10 cellular contexts compared by ENCODE assay signal in the genomic region with DNA sequence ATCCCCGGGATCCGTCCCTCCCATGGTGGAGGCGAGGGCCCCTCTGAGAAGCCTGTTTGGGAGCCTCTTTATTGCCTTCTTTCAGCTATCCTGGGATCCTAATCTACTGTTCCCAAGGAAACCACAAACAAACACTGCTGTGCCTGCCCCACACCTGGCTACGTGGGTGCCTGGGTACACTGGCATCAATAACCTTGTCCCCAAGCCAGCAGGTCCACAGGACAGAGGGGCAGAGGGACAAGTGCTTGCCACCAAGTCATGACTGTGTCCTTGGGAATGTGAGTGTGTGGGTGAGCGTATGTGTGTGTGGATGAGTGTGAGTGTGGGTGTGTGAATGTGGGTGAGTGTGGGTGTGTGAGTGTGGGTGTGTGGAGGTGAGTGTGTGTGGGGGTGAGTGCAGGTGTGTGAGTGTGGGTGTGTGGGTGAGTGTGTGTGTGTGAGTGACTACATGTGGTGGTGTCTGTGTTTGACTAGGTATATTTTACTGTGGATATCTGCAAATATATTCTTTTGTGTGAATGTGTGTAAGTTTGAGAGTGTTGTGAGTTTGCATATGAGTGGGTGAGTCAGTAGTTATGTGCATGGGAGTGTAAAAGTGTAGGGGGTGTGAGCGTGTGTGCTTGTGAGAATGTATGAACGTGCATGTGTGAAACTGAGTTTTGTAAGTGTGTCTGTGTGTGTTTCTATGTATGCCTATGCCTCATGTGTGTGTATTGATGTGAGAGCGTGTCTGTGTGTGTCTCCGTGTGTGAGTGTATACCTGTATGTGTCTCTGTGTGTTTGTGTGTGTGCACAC.
DNase-seq lines count a peak whose midpoint lies in the region; ATAC-seq, FAIRE-seq and TF ChIP-seq lines count a peak whose summit lies in the region.
"Had no signal": no experiment of that assay in that cellular context is flagged by ENCODE, and none has a peak within 500 bp of the region (broad histone marks: within the 10 kb centered on the region; RNA-seq: fewer than 3 reads in every experiment).

No MANE protein-coding gene starts in this region.

- no peak overlapping the region for H3K4me3 ChIP-seq in bronchial epithelial cell (ENCODE audit: low read depth, low read length)
- H3K4me3 ChIP-seq in upper lobe of right lung: no peak overlapping the region

- no peaks in the 10 kb centered on the region for H3K9me3 ChIP-seq in upper lobe of right lung

- peak; percentile 98 for FAIRE-seq in bronchial epithelial cell (lab: Jason Lieb, UNC)

- peak overlapping the region; percentile 30 for H3K27ac ChIP-seq in upper lobe of right lung

- H3K4me1 ChIP-seq in upper lobe of right lung: peaks cover 41% of the 10 kb centered on the region

- peak; percentile 59 for DNase-seq in NCI-H748 (lab: John Stamatoyannopoulos, UW; ENCODE audit: unreplicated experiment)
- no peak for DNase-seq in NCI-H748 treated with DMSO at 0.1 percent for 48 hours (lab: John Stamatoyannopoulos, UW)
- DNase-seq in bronchial epithelial cell (ENCODE audit: low read depth): no peak
- DNase-seq in mucosa of gallbladder (ENCODE audit: low spot score): peak; percentile 56
- DNase-seq in upper lobe of right lung: no peak
- DNase-seq in SKM-1 (lab: John Stamatoyannopoulos, UW; ENCODE audit: unreplicated experiment): no peak
- DNase-seq: endodermal cell, OCI-M1 had no signal

- intact Hi-C loops in upper lobe of right lung (cut with DNase I): no loop called here

- H3K27me3 ChIP-seq in bronchial epithelial cell (ENCODE audit: control insufficient read depth, insufficient read depth, low read length) (no peaks in the 10 kb centered on the region), upper lobe of right lung (no peaks in the 10 kb centered on the region)

- TF ChIP-seq CTCF in bronchial epithelial cell (IDR thresholded peaks at IDR 0.05; ENCODE audit: insufficient read depth, low read length, severe bottlenecking): no peak
- TF ChIP-seq CTCF in upper lobe of right lung (IDR thresholded peaks at IDR 0.05): no peak

- H3K36me3 ChIP-seq in bronchial epithelial cell (ENCODE audit: control insufficient read depth, insufficient read depth, low read length) (no peaks in the 10 kb centered on the region), upper lobe of right lung (no peaks in the 10 kb centered on the region)

- ATAC-seq in upper lobe of right lung (peak; percentile 55), GM19463 (IDR thresholded peaks at IDR 0.05; ENCODE audit: unreplicated experiment) (no peak), HG02852 (IDR thresholded peaks at IDR 0.05; ENCODE audit: unreplicated experiment) (no peak)

Comparison
In these comparisons a context has a peak if more than half of its experiments do, and no peak if none do; other contexts are left out.
1. DNase-seq: peak in NCI-H748 (single experiment) and mucosa of gallbladder (single experiment); none in NCI-H748 treated with DMSO at 0.1 percent for 48 hours (single experiment), bronchial epithelial cell (single experiment), upper lobe of right lung (single experiment) and SKM-1 (single experiment).